In genomic region chr10:19518632-19519031, GRCh38 we compare ENCODE assay signal across 17 cellular contexts.
"Had no signal": no experiment of that assay in that cellular context is flagged by ENCODE, and none has a peak within 500 bp of the region (broad histone marks: within the 10 kb centered on the region; RNA-seq: fewer than 3 reads in every experiment).

No MANE protein-coding gene starts in this region.

- H3K9me3 ChIP-seq: thyroid gland had no signal

- H3K4me1 ChIP-seq: lower lobe of right lung, spleen, thyroid gland had no signal

- H3K27ac ChIP-seq: lower lobe of right lung, spleen, thyroid gland had no signal

- ATAC-seq: activated CD8-positive, alpha-beta T cell treated with anti-CD3 and anti-CD28 coated beads for 36 hours; effector memory CD8-positive, alpha-beta T cell; lower lobe of right lung; WTC11 had no signal

- H3K36me3 ChIP-seq: lower lobe of right lung, spleen, thyroid gland had no signal

- H3K4me3 ChIP-seq: lower lobe of right lung, spleen, thyroid gland had no signal

- DNase-seq: activated CD4-positive, alpha-beta T cell treated with anti-CD3 and anti-CD28 coated beads for 48 hours; activated CD8-positive, alpha-beta T cell treated with anti-CD3 and anti-CD28 coated beads for 36 hours; activated naive CD4-positive, alpha-beta T cell treated with Interleukin-2 at 50 U/mL for 16 hours; activated naive CD8-positive, alpha-beta T cell treated with anti-CD3 and anti-CD28 coated beads, Interleukin-2, amount 10 ng/mL, durations not matched to agents 7 days and 5 days; activated T-cell treated with anti-CD3 and anti-CD28 coated beads, Interleukin-2, amount 50 U/mL, for 1 hour; amygdala; caudate nucleus; effector memory CD8-positive, alpha-beta T cell; hypothalamus; islet precursor cell; lower lobe of right lung; nucleus accumbens; spleen; stimulated activated CD4-positive, alpha-beta T cell treated with anti-CD3 and anti-CD28 coated beads, Interleukin-4, amount 100 ng/mL, for 4 hours; stimulated activated naive CD4-positive, alpha-beta T cell; thyroid gland had no signal

- H3K27me3 ChIP-seq: spleen, thyroid gland had no signal
